In genomic region chr1:68120136-68120791, GRCh38 we compare ENCODE assay signal across 8 cellular contexts.
DNase-seq lines count a peak whose midpoint lies in the region; ATAC-seq and TF ChIP-seq lines count a peak whose summit lies in the region.

No MANE protein-coding gene starts in this region.

- TF ChIP-seq CTCF in psoas muscle (IDR thresholded peaks at IDR 0.05): peak; percentile 94

- CTCF ChIA-PET in activated CD4-positive, alpha-beta memory T cell treated with anti-CD3 and anti-CD28 coated beads for 36 hours (lab: Charles Lee): interaction anchor here (0.6 to 2.2 kb wide), 32 partner anchors 8 to 1899 kb away, joined by 3 to 13 read pairs (median 3); no protein-coding TSS in a partner anchor

- H3K4me3 Mint-ChIP-seq in activated CD4-positive, alpha-beta memory T cell treated with anti-CD3 and anti-CD28 coated beads for 36 hours: no peak overlapping the region

- no peaks in the 10 kb centered on the region for H3K9me3 ChIP-seq in psoas muscle

- intact Hi-C loops in activated CD4-positive, alpha-beta memory T cell treated with anti-CD3 and anti-CD28 coated beads for 36 hours (cut with micrococcal nuclease): loop anchor here (1.0 to 2.0 kb wide), 2 partner anchors 226 to 323 kb away; no protein-coding TSS in a partner anchor
- intact Hi-C loops in psoas muscle (cut with DNase I): loop anchor here in 1 of 2 donors (2.0 kb wide), 2 partner anchors 113 to 313 kb away; partner anchors contain the start of gene WLS

- peaks cover 1% of the 10 kb centered on the region for H3K27me3 Mint-ChIP-seq in activated CD4-positive, alpha-beta memory T cell treated with anti-CD3 and anti-CD28 coated beads for 36 hours

- H3K27ac ChIP-seq in psoas muscle: no peak overlapping the region

- H3K4me3 ChIP-seq in psoas muscle: no peak overlapping the region

- peaks cover 6% of the 10 kb centered on the region for H3K4me1 Mint-ChIP-seq in activated CD4-positive, alpha-beta memory T cell treated with anti-CD3 and anti-CD28 coated beads for 36 hours (ENCODE audit: low read depth)

- DNase-seq in D341Med (ENCODE audit: low spot score) (peak; percentile 52), NCI-H2227 (lab: John Stamatoyannopoulos, UW; ENCODE audit: unreplicated experiment) (peak; percentile 81), glomerular visceral epithelial cell (ENCODE audit: extremely low spot score) (peak; percentile 77), psoas muscle (no peak), activated gamma-delta T cell treated with Interleukin-2 at 50 U/mL for 16 hours (no peak)
- peak; percentile 22 for DNase-seq in activated CD4-positive, alpha-beta memory T cell treated with anti-CD3 and anti-CD28 coated beads for 36 hours

- peaks cover 0 to 2% of the 10 kb centered on the region in 2 donors for H3K36me3 ChIP-seq in psoas muscle (ENCODE audit: insufficient read depth in 1 of 2, low read depth in 1 of 2)

- no peaks in the 10 kb centered on the region for H3K9me3 Mint-ChIP-seq in activated CD4-positive, alpha-beta memory T cell treated with anti-CD3 and anti-CD28 coated beads for 36 hours

- WGBS in psoas muscle, 3 donors: 50 to 55% (median 52%) methylated on average over 7 of the region's 7 CpGs

- no peaks in the 10 kb centered on the region for H3K36me3 Mint-ChIP-seq in activated CD4-positive, alpha-beta memory T cell treated with anti-CD3 and anti-CD28 coated beads for 36 hours

- peaks cover 3% of the 10 kb centered on the region for H3K4me1 ChIP-seq in psoas muscle

- peak; percentile 74 for ATAC-seq in GM18873 (IDR thresholded peaks at IDR 0.05; ENCODE audit: low FRiP score, unreplicated experiment)
- peak; percentile 78 for ATAC-seq in HG03095 (IDR thresholded peaks at IDR 0.05; ENCODE audit: unreplicated experiment)
- ATAC-seq in psoas muscle: peak; percentile 69 to 87 (median 79)

- H3K27me3 ChIP-seq in psoas muscle (ENCODE audit: insufficient read depth in 3 of 3, low read length in 2 of 3): no peaks in the 10 kb centered on the region

- H3K27ac Mint-ChIP-seq in activated CD4-positive, alpha-beta memory T cell treated with anti-CD3 and anti-CD28 coated beads for 36 hours: no peak overlapping the region

- POLR2A ChIA-PET in activated CD4-positive, alpha-beta memory T cell treated with anti-CD3 and anti-CD28 coated beads for 36 hours (lab: Charles Lee): no interaction called here

Comparison
In these comparisons a context has a peak if more than half of its experiments do, and no peak if none do; other contexts are left out.
1. DNase-seq: peak in D341Med (single experiment), NCI-H2227 (single experiment), activated CD4-positive, alpha-beta memory T cell treated with anti-CD3 and anti-CD28 coated beads for 36 hours (single experiment) and glomerular visceral epithelial cell (single experiment); none in psoas muscle (0 of 2) and activated gamma-delta T cell treated with Interleukin-2 at 50 U/mL for 16 hours (single experiment).
2. Peak in every context shown above with its lines, with median percentiles within 50 percentile points of each other: ATAC-seq.